ENCODE assay signal across 10 cellular contexts in the genomic region with DNA sequence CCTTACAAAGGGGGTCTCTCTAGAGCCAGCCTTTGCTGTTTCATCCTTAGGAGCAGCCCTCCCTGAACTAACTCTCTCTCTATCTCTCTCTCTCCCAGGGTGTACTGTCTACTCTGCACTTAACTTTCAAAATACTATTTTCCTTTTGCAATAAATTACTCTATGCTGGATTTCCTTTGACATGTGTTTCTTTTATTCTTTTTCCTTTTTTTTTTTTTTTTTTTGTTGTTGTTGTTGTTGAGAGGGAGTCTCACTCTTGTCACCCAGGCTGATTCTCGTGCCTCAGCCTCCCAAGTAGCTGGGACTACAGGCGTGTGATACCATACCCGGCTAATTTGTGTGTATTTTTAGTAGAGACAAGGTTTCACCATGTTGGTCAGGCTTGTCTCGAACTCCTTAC. TPM values are rescaled to one million over a fixed set of nuclear protein-coding genes. Genes with fewer than 3 reads are reported as not detected.
DNase-seq lines count a peak whose midpoint lies in the region; ATAC-seq lines count a peak whose summit lies in the region.
"Had no signal": no experiment of that assay in that cellular context is flagged by ENCODE, and none has a peak within 500 bp of the region (broad histone marks: within the 10 kb centered on the region; RNA-seq: fewer than 3 reads in every experiment).

No MANE protein-coding gene starts in this region.

- peaks cover 37% of the 10 kb centered on the region for H3K4me1 Mint-ChIP-seq in activated naive CD4-positive, alpha-beta T cell treated with anti-CD3 and anti-CD28 coated beads, Interleukin-2, amount 10 ng/mL, durations not matched to agents 7 days and 5 days
- H3K4me1 Mint-ChIP-seq in activated CD4-positive, alpha-beta memory T cell treated with anti-CD3 and anti-CD28 coated beads for 36 hours (ENCODE audit: low read depth), result peaks cover 36% of the 10 kb centered on the region
- H3K4me1 Mint-ChIP-seq in stimulated activated naive B cell treated with anti-CD40 and anti-IgM and Interleukin-4, amounts not matched to agents 10 μg/mL and 1 μg/mL and 100 μg/mL, for 72 hours, result peaks cover 22 to 25% of the 10 kb centered on the region in 2 donors

- POLR2A ChIA-PET in activated CD4-positive, alpha-beta memory T cell treated with anti-CD3 and anti-CD28 coated beads for 36 hours (lab: Charles Lee), result interaction anchor here (1.1 to 1.4 kb wide), 3 partner anchors 18 to 68 kb away, joined by 3 to 17 read pairs (median 4); a partner anchor contains a TSS

- peak overlapping the region; percentile 61 for H3K9ac ChIP-seq in iPS-18a (ENCODE audit: low read length)

- peaks cover 29% of the 10 kb centered on the region for H3K27me3 Mint-ChIP-seq in activated naive CD4-positive, alpha-beta T cell treated with anti-CD3 and anti-CD28 coated beads, Interleukin-2, amount 10 ng/mL, durations not matched to agents 7 days and 5 days
- no peaks in the 10 kb centered on the region for H3K27me3 Mint-ChIP-seq in activated CD4-positive, alpha-beta memory T cell treated with anti-CD3 and anti-CD28 coated beads for 36 hours
- no peaks in the 10 kb centered on the region for H3K27me3 Mint-ChIP-seq in stimulated activated naive B cell treated with anti-CD40 and anti-IgM and Interleukin-4, amounts not matched to agents 10 μg/mL and 1 μg/mL and 100 μg/mL, for 72 hours

- peak overlapping the region; percentile 83 for H3K4me3 Mint-ChIP-seq in activated naive CD4-positive, alpha-beta T cell treated with anti-CD3 and anti-CD28 coated beads, Interleukin-2, amount 10 ng/mL, durations not matched to agents 7 days and 5 days
- H3K4me3 Mint-ChIP-seq in activated CD4-positive, alpha-beta memory T cell treated with anti-CD3 and anti-CD28 coated beads for 36 hours, result peak overlapping the region; percentile 83
- H3K4me3 Mint-ChIP-seq in stimulated activated naive B cell treated with anti-CD40 and anti-IgM and Interleukin-4, amounts not matched to agents 10 μg/mL and 1 μg/mL and 100 μg/mL, for 72 hours, result peak overlapping the region; percentile 83 to 84

- H3K27ac ChIP-seq in iPS-18a (ENCODE audit: low read length), result peak overlapping the region; percentile 87

- H3K9me3 Mint-ChIP-seq in activated naive CD4-positive, alpha-beta T cell treated with anti-CD3 and anti-CD28 coated beads, Interleukin-2, amount 10 ng/mL, durations not matched to agents 7 days and 5 days, result no peaks in the 10 kb centered on the region
- no peaks in the 10 kb centered on the region for H3K9me3 Mint-ChIP-seq in activated CD4-positive, alpha-beta memory T cell treated with anti-CD3 and anti-CD28 coated beads for 36 hours
- no peaks in the 10 kb centered on the region for H3K9me3 Mint-ChIP-seq in stimulated activated naive B cell treated with anti-CD40 and anti-IgM and Interleukin-4, amounts not matched to agents 10 μg/mL and 1 μg/mL and 100 μg/mL, for 72 hours

- no peaks in the 10 kb centered on the region for H3K27me3 ChIP-seq in iPS-18a (ENCODE audit: control insufficient read depth, insufficient read depth, low read length)
- H3K27me3 ChIP-seq: esophagus muscularis mucosa had no signal

- no peak for DNase-seq in activated naive CD4-positive, alpha-beta T cell treated with anti-CD3 and anti-CD28 coated beads, Interleukin-2, amount 10 ng/mL, durations not matched to agents 7 days and 5 days
- DNase-seq in activated naive CD4-positive, alpha-beta T cell treated with anti-CD3 and anti-CD28 coated beads, Interleukin-2, amount 50 U/mL, for 16 hours, result no peak
- DNase-seq in activated CD4-positive, alpha-beta memory T cell treated with anti-CD3 and anti-CD28 coated beads for 36 hours, result no peak
- no peak for DNase-seq in stimulated activated naive B cell treated with anti-CD40 and anti-IgM and Interleukin-4, amounts not matched to agents 10 μg/mL and 1 μg/mL and 100 μg/mL, for 72 hours
- no peak for DNase-seq in effector CD8-positive, alpha-beta T cell (lab: John Stamatoyannopoulos, UW)
- no peak for DNase-seq in hepatic stellate cell (ENCODE audit: low spot score)

- peaks cover 15% of the 10 kb centered on the region for H3K36me3 ChIP-seq in iPS-18a (ENCODE audit: control insufficient read depth, low read depth, low read length)

- ATAC-seq in stimulated activated naive B cell treated with anti-CD40 and anti-IgM and Interleukin-4, amounts not matched to agents 10 μg/mL and 1 μg/mL and 100 μg/mL, for 72 hours (replicated peaks), result no peak
- no peak for ATAC-seq in GM21423 (IDR thresholded peaks at IDR 0.05; ENCODE audit: unreplicated experiment)
- ATAC-seq: SK-N-SH treated with all-trans-retinoic acid at 6 μM for 48 hours had no signal

- no peak overlapping the region for H3K27ac Mint-ChIP-seq in activated naive CD4-positive, alpha-beta T cell treated with anti-CD3 and anti-CD28 coated beads, Interleukin-2, amount 10 ng/mL, durations not matched to agents 7 days and 5 days
- H3K27ac Mint-ChIP-seq in activated CD4-positive, alpha-beta memory T cell treated with anti-CD3 and anti-CD28 coated beads for 36 hours, result peak overlapping the region; percentile 85
- H3K27ac Mint-ChIP-seq in stimulated activated naive B cell treated with anti-CD40 and anti-IgM and Interleukin-4, amounts not matched to agents 10 μg/mL and 1 μg/mL and 100 μg/mL, for 72 hours, result peak overlapping the region; percentile 98

- peaks cover 9% of the 10 kb centered on the region for H3K4me1 ChIP-seq in iPS-18a (ENCODE audit: control insufficient read depth, low read depth, low read length)

- peaks cover 15% of the 10 kb centered on the region for H3K36me3 Mint-ChIP-seq in activated naive CD4-positive, alpha-beta T cell treated with anti-CD3 and anti-CD28 coated beads, Interleukin-2, amount 10 ng/mL, durations not matched to agents 7 days and 5 days
- peaks cover 11% of the 10 kb centered on the region for H3K36me3 Mint-ChIP-seq in activated CD4-positive, alpha-beta memory T cell treated with anti-CD3 and anti-CD28 coated beads for 36 hours
- peaks cover 6 to 21% of the 10 kb centered on the region in 2 donors for H3K36me3 Mint-ChIP-seq in stimulated activated naive B cell treated with anti-CD40 and anti-IgM and Interleukin-4, amounts not matched to agents 10 μg/mL and 1 μg/mL and 100 μg/mL, for 72 hours

- CTCF ChIA-PET in activated naive CD4-positive, alpha-beta T cell treated with anti-CD3 and anti-CD28 coated beads, Interleukin-2, amount 10 ng/mL, durations not matched to agents 7 days and 5 days (lab: Charles Lee), result interaction anchor here (0.6 to 1.3 kb wide), 10 partner anchors 12 to 398 kb away, joined by 3 to 7 read pairs (median 4); a partner anchor contains a TSS
- CTCF ChIA-PET in activated CD4-positive, alpha-beta memory T cell treated with anti-CD3 and anti-CD28 coated beads for 36 hours (lab: Charles Lee), result interaction anchor here (0.9 to 1.5 kb wide), 10 partner anchors 12 to 452 kb away, joined by 3 to 8 read pairs (median 3); a partner anchor contains a TSS

- intact Hi-C loops in activated CD4-positive, alpha-beta memory T cell treated with anti-CD3 and anti-CD28 coated beads for 36 hours (cut with micrococcal nuclease), result loop anchor here (10.0 kb wide), 1 partner anchor 578 kb away; a partner anchor contains a TSS

- peak overlapping the region; percentile 44 for H3K4me3 ChIP-seq in iPS-18a (ENCODE audit: low read length)

- H3K9me3 ChIP-seq in iPS-18a (ENCODE audit: control insufficient read depth, low read depth, low read length), result no peaks in the 10 kb centered on the region
- H3K9me3 ChIP-seq: esophagus muscularis mucosa had no signal

RNA-seq across cellular contexts. Expression of a gene that starts 1.5 kb away (rescaled TPM):
- total RNA-seq in activated CD4-positive, alpha-beta memory T cell treated with anti-CD3 and anti-CD28 coated beads for 36 hours, result 10 to 100 TPM; 18.0 to 18.6 TPM

RNA-seq across cellular contexts. Expression of a gene that starts 5.8 kb away (rescaled TPM):
- 10 to 100 TPM; 93.1 to 98.2 TPM for total RNA-seq in activated CD4-positive, alpha-beta memory T cell treated with anti-CD3 and anti-CD28 coated beads for 36 hours

RNA-seq across cellular contexts. Expression of a gene that starts 18.2 kb away (rescaled TPM):
- total RNA-seq in activated CD4-positive, alpha-beta memory T cell treated with anti-CD3 and anti-CD28 coated beads for 36 hours, result 100 to 1,000 TPM; 393 to 398 TPM

RNA-seq across cellular contexts. Expression of a gene that starts 18.5 kb away (rescaled TPM):
- total RNA-seq in activated CD4-positive, alpha-beta memory T cell treated with anti-CD3 and anti-CD28 coated beads for 36 hours, result 10 to 100 TPM; 11.3 to 12.2 TPM

RNA-seq across cellular contexts. Expression of a gene that starts 33.4 kb away (rescaled TPM):
- 1 to 10 TPM; 6.2 TPM for total RNA-seq in activated CD4-positive, alpha-beta memory T cell treated with anti-CD3 and anti-CD28 coated beads for 36 hours
